ENCODE assay signal across 18 cellular contexts in genomic region chr12:13583630-13584029, GRCh38.
"Had no signal": no experiment of that assay in that cellular context is flagged by ENCODE, and none has a peak within 500 bp of the region (broad histone marks: within the 10 kb centered on the region; RNA-seq: fewer than 3 reads in every experiment).

No MANE protein-coding gene starts in this region.

- H3K27ac ChIP-seq: HL-60, RWPE1 had no signal

- H3K9me3 ChIP-seq: SK-N-SH had no signal

- DNase-seq: KBM-7, MV-4-11, NCI-H1048, NCI-H1105, NCI-H1417, NCI-H1436 treated with DMSO at 0.1 percent for 48 hours, NCI-H1694, NCI-H187 treated with DMSO at 0.1 percent for 48 hours, NCI-H2029 treated with DMSO at 0.1 percent for 48 hours, NCI-H2171 treated with DMSO at 0.1 percent for 48 hours, NCI-H2227 treated with DMSO at 0.1 percent for 48 hours, NCI-H524, NCI-H748 treated with DMSO at 0.1 percent for 48 hours, SHP77, SK-N-SH, SW 1271 had no signal

- H3K9ac ChIP-seq: SK-N-SH had no signal

- H3K4me2 ChIP-seq: SK-N-SH had no signal

- H3K9me2 ChIP-seq: SK-N-SH had no signal
